In the genomic region with DNA sequence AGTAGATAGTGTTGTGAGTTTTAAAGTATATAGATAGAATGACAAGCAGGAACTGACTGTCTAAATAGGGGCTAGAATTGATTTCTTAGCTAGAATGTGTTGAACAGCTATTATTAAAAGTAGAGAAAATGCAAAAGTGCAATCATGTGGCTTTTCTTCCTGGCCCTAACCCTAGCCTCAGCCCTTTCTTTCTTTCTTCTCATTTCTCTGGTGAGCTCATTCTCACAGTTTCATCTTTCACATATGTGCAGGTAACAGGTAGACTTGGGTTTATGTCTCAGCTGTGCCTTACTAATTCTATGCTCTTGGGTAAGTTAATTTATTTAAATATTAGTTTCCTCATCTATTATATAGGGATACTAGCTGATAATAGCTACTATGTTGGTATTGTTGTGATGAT, we compare ENCODE assay signal across 33 cellular contexts.
"Had no signal": no experiment of that assay in that cellular context is flagged by ENCODE, and none has a peak within 500 bp of the region (broad histone marks: within the 10 kb centered on the region; RNA-seq: fewer than 3 reads in every experiment).

No MANE protein-coding gene starts in this region.

- H3K9me3 Mint-ChIP-seq: activated CD4-positive, alpha-beta memory T cell treated with anti-CD3 and anti-CD28 coated beads for 36 hours; activated T-cell treated with anti-CD3 and anti-CD28 coated beads, Interleukin-2, amount 50 U/mL, for 24 hours; activated T-helper 17 cell treated with anti-CD3 and anti-CD28 coated beads, Interleukin-2, amount 50 U/mL, for 72 hours; central memory CD8-positive, alpha-beta T cell; dendritic cell treated with granulocyte-macrophage colony-stimulating factor and Interleukin-4, amounts not matched to agents 40 ng/mL and 50 ng/mL, for 4 days; T-helper 2 cell treated with Interferon-gamma antibody and Interleukin-4, amounts not matched to agents 5 μg/mL and 100 μg/mL, for 36 hours had no signal

- H3K4me1 Mint-ChIP-seq: activated CD4-positive, alpha-beta T cell treated with anti-CD3 and anti-CD28 coated beads for 36 hours; activated CD4-positive, alpha-beta T cell treated with anti-CD3 and anti-CD28 coated beads, Interleukin-2, amount 10 ng/mL, durations not matched to agents 24 days and 14 days; activated T-helper 17 cell treated with anti-CD3 and anti-CD28 coated beads, Interleukin-2, amount 50 U/mL, for 72 hours; central memory CD8-positive, alpha-beta T cell had no signal

- H3K36me3 ChIP-seq: brain microvascular endothelial cell, esophagus muscularis mucosa, gastrocnemius medialis, heart left ventricle, WERI-Rb-1 had no signal

- DNase-seq: activated CD4-positive, alpha-beta memory T cell treated with anti-CD3 and anti-CD28 coated beads for 36 hours; activated CD4-positive, alpha-beta T cell treated with anti-CD3 and anti-CD28 coated beads for 36 hours; activated CD4-positive, alpha-beta T cell treated with anti-CD3 and anti-CD28 coated beads, Interleukin-2, amount 10 ng/mL, durations not matched to agents 24 days and 14 days; activated CD4-positive, CD25-positive, alpha-beta regulatory T cell; activated CD4-positive, CD25-positive, alpha-beta regulatory T cell treated with anti-CD3 and anti-CD28 coated beads, Interleukin-2, amount 50 U/mL, for 72 hours; activated CD8-positive, alpha-beta memory T cell treated with anti-CD3 and anti-CD28 coated beads, Interleukin-2, amount 10 ng/mL, durations not matched to agents 7 days and 5 days; activated CD8-positive, alpha-beta memory T cell treated with anti-CD3 and anti-CD28 coated beads, Interleukin-2, amount 50 U/mL, for 4 hours; activated CD8-positive, alpha-beta T cell treated with anti-CD3 and anti-CD28 coated beads, Interleukin-2, amount 10 ng/mL, durations not matched to agents 7 days and 5 days; activated effector memory CD4-positive, alpha-beta T cell treated with Interleukin-2 at 50 U/mL for 16 hours; activated gamma-delta T cell treated with Interleukin-2 at 50 U/mL for 16 hours; activated naive CD4-positive, alpha-beta T cell treated with anti-CD3 and anti-CD28 coated beads, Interleukin-2, amount 50 U/mL, for 16 hours; activated naive CD4-positive, alpha-beta T cell treated with Interleukin-2 at 50 U/mL for 16 hours; activated T-cell treated with anti-CD3 and anti-CD28 coated beads, Interleukin-2, amount 50 U/mL, for 24 hours; amniotic stem cell; anterior cingulate cortex; brain microvascular endothelial cell; dorsolateral prefrontal cortex; effector memory CD4-positive, alpha-beta T cell; erythroblast; foreskin keratinocyte; gastrocnemius medialis; glutamatergic neuron; heart left ventricle; T-helper 17 cell; T1000; WERI-Rb-1 had no signal

- ATAC-seq: activated CD4-positive, alpha-beta T cell treated with anti-CD3 and anti-CD28 coated beads for 36 hours; activated CD8-positive, alpha-beta memory T cell treated with anti-CD3 and anti-CD28 coated beads, Interleukin-2, amount 10 ng/mL, durations not matched to agents 7 days and 5 days; activated CD8-positive, alpha-beta T cell treated with anti-CD3 and anti-CD28 coated beads, Interleukin-2, amount 10 ng/mL, durations not matched to agents 7 days and 5 days; activated T-helper 17 cell treated with anti-CD3 and anti-CD28 coated beads, Interleukin-2, amount 50 U/mL, for 72 hours; foreskin keratinocyte; gastrocnemius medialis; heart left ventricle; T-helper 17 cell had no signal

- H3K27ac ChIP-seq: brain microvascular endothelial cell, coronary artery, esophagus muscularis mucosa, foreskin keratinocyte, gastrocnemius medialis, heart left ventricle, WERI-Rb-1 had no signal

- H3K4me3 Mint-ChIP-seq: activated CD4-positive, alpha-beta memory T cell treated with anti-CD3 and anti-CD28 coated beads for 36 hours; activated CD4-positive, alpha-beta T cell treated with anti-CD3 and anti-CD28 coated beads for 36 hours; activated CD4-positive, alpha-beta T cell treated with anti-CD3 and anti-CD28 coated beads, Interleukin-2, amount 10 ng/mL, durations not matched to agents 24 days and 14 days; activated CD8-positive, alpha-beta memory T cell treated with anti-CD3 and anti-CD28 coated beads, Interleukin-2, amount 10 ng/mL, durations not matched to agents 7 days and 5 days; activated CD8-positive, alpha-beta T cell treated with anti-CD3 and anti-CD28 coated beads, Interleukin-2, amount 10 ng/mL, durations not matched to agents 7 days and 5 days; activated naive CD8-positive, alpha-beta T cell; activated T-cell treated with anti-CD3 and anti-CD28 coated beads, Interleukin-2, amount 50 U/mL, for 24 hours; activated T-helper 17 cell treated with anti-CD3 and anti-CD28 coated beads, Interleukin-2, amount 50 U/mL, for 72 hours; central memory CD8-positive, alpha-beta T cell; dendritic cell treated with granulocyte-macrophage colony-stimulating factor and Interleukin-4, amounts not matched to agents 40 ng/mL and 50 ng/mL, for 4 days; T-helper 17 cell; T-helper 2 cell treated with Interferon-gamma antibody and Interleukin-4, amounts not matched to agents 5 μg/mL and 100 μg/mL, for 36 hours had no signal

- H3K4me3 ChIP-seq: coronary artery, dorsolateral prefrontal cortex, esophagus muscularis mucosa, gastrocnemius medialis, heart left ventricle had no signal

- H3K36me3 Mint-ChIP-seq: activated CD4-positive, alpha-beta memory T cell treated with anti-CD3 and anti-CD28 coated beads for 36 hours; activated naive CD8-positive, alpha-beta T cell had no signal

- H3K27ac Mint-ChIP-seq: activated CD4-positive, alpha-beta memory T cell treated with anti-CD3 and anti-CD28 coated beads for 36 hours; activated CD4-positive, alpha-beta T cell treated with anti-CD3 and anti-CD28 coated beads for 36 hours; activated CD4-positive, alpha-beta T cell treated with anti-CD3 and anti-CD28 coated beads, Interleukin-2, amount 10 ng/mL, durations not matched to agents 24 days and 14 days; activated CD8-positive, alpha-beta memory T cell treated with anti-CD3 and anti-CD28 coated beads, Interleukin-2, amount 10 ng/mL, durations not matched to agents 7 days and 5 days; activated CD8-positive, alpha-beta T cell treated with anti-CD3 and anti-CD28 coated beads, Interleukin-2, amount 10 ng/mL, durations not matched to agents 7 days and 5 days; activated naive CD8-positive, alpha-beta T cell; activated T-cell treated with anti-CD3 and anti-CD28 coated beads, Interleukin-2, amount 50 U/mL, for 24 hours; activated T-helper 17 cell treated with anti-CD3 and anti-CD28 coated beads, Interleukin-2, amount 50 U/mL, for 72 hours; dendritic cell treated with granulocyte-macrophage colony-stimulating factor and Interleukin-4, amounts not matched to agents 40 ng/mL and 50 ng/mL, for 4 days; T-helper 17 cell; T-helper 2 cell treated with Interferon-gamma antibody and Interleukin-4, amounts not matched to agents 5 μg/mL and 100 μg/mL, for 36 hours had no signal

- H3K27me3 Mint-ChIP-seq: dendritic cell treated with granulocyte-macrophage colony-stimulating factor and Interleukin-4, amounts not matched to agents 40 ng/mL and 50 ng/mL, for 4 days had no signal

- H3K4me1 ChIP-seq: foreskin keratinocyte had no signal

- H3K27me3 ChIP-seq: brain microvascular endothelial cell, dorsolateral prefrontal cortex, esophagus muscularis mucosa, foreskin keratinocyte, gastrocnemius medialis, heart left ventricle had no signal
